ENCODE assay signal across 8 cellular contexts in the genomic region with DNA sequence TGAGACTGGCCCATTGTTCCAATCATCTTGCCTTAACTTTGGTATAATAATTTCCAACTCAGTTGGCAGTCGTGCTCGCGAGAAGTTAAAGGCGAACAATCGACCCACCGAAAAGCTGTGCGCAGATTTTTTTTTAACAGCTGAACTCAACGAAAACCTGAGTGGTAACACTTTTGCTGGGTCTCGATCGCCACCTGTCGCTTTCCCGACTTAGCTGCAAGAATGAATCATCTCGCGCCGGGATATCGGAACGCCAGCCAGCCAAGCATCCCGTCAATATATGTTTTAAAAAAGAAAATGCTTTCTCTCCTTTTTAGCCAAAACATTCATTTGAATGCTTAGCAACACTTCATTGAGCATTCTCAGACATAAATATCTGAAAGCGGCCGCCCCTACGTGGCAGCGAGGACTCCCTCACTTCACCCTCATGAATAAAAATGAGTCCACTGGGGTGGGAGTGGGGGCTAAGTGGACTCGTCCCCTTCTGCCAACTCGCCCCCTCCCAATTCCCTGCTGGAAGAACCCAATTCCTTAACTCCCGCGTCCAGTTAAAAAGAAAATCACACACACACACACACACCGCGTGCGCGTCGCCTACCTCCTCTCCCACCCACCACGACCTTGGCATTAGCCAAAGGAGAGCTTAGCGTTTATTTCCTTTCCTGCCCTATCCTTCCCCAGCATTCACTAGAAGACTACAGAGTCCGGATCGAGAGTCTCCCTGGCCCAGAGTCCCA. TPM values are rescaled to one million over a fixed set of nuclear protein-coding genes. Genes with fewer than 3 reads are reported as not detected.
DNase-seq lines count a peak whose midpoint lies in the region; ATAC-seq and TF ChIP-seq lines count a peak whose summit lies in the region.

No MANE protein-coding gene starts in this region.

- no peak for TF ChIP-seq EP300 in sigmoid colon (IDR thresholded peaks at IDR 0.05)

- peak overlapping the region; percentile 54 to 84 (median 66) for H3K4me3 ChIP-seq in sigmoid colon

- TF ChIP-seq CTCF in sigmoid colon (IDR thresholded peaks at IDR 0.05): peak; percentile 55 to 72 (median 68)

- DNase-seq in EH (ENCODE audit: low read depth): peak; percentile 94
- peak; percentile 51 for DNase-seq in KBM-7
- DNase-seq in SHP77 treated with DMSO at 0.1 percent for 48 hours (lab: John Stamatoyannopoulos, UW): peak; percentile 57
- peak; percentile 52 for DNase-seq in cerebellar cortex (ENCODE audit: low spot score)
- DNase-seq in iPS-NIHi7 (ENCODE audit: extremely low spot score): peak; percentile 72
- DNase-seq in sigmoid colon: peak; percentile 93
- DNase-seq in GDM1 (lab: John Stamatoyannopoulos, UW): no peak

- H3K36me3 ChIP-seq in sigmoid colon: no peaks in the 10 kb centered on the region

- H3K27me3 ChIP-seq in sigmoid colon: no peaks in the 10 kb centered on the region

- peak overlapping the region; percentile 80 to 97 (median 92) for H3K27ac ChIP-seq in sigmoid colon

- ATAC-seq in GM21576 (IDR thresholded peaks at IDR 0.05; ENCODE audit: unreplicated experiment): no peak

- 4 to 7% methylated on average over 35 of the region's 35 CpGs for WGBS in sigmoid colon, 2 donors

- intact Hi-C loops in sigmoid colon (cut with DNase I): loop anchor here (2.0 to 10.0 kb wide), 6 partner anchors 327 to 1550 kb away; a partner anchor contains a TSS

- peaks cover 0 to 65% (median 39%) of the 10 kb centered on the region in 4 donors for H3K4me1 ChIP-seq in sigmoid colon

- TF ChIP-seq POLR2A in sigmoid colon (IDR thresholded peaks at IDR 0.05): no peak

- in situ Hi-C loops in KBM-7 (cut with MboI; ENCODE audit: low pct_unique_long_range_greater_than_20kb, low sequenced_read_pairs): no loop called here

- no peaks in the 10 kb centered on the region for H3K9me3 ChIP-seq in sigmoid colon

RNA-seq across cellular contexts. Expression of a gene that starts 1.5 kb away (rescaled TPM):
- total RNA-seq in sigmoid colon: 100 to 1,000 TPM; 129 to 328 (median 143) TPM
- 10 to 100 TPM in 1 of 3 donors, 1 to 10 TPM in 2; 2.1 to 11.3 (median 3.0) TPM for polyA plus RNA-seq in sigmoid colon

RNA-seq across cellular contexts. Expression of a gene that starts 39.2 kb away (rescaled TPM):
- 1,000 to 10,000 TPM in 1 of 4 donors, 100 to 1,000 TPM in 3; 419 to 3,086 (median 644) TPM for total RNA-seq in sigmoid colon
- 1,000 to 10,000 TPM in 2 of 3 donors, 100 to 1,000 TPM in 1; 948 to 2,470 (median 1,191) TPM for polyA plus RNA-seq in sigmoid colon
